1 cellular context compared by ENCODE assay signal in the genomic region with DNA sequence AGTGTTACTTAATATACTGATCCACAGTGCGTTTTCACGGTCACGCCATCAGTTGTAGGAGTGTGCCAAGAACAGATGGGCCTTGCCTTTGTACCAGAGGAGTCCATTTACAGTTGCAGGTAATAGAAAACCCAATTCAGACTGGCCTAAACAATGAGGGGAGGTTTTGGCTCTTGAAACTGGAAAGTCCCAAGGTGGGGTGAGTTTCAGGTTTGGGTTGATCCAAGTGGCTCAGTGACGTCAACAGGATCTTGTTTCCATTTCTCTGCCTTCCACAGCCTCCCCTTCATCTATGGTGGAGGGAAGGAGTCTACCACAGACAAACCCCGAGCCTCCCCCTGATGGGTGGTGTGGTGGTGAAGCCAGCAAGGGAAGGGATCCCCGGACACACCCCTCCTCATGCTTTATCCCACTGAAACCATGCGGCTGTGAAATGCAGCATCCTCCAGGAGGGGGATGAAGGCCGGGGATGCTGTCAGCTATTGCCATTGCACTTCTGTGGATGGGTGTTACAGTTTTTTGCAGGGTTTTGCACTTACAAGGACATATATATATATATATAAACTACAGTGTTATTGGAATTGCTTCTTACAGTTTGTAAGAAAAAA.
TF ChIP-seq lines count a peak whose summit lies in the region.

No MANE protein-coding gene starts in this region.

TF ChIP-seq in GM23338, 12 proteins besides CTCF, POLR2A, EP300 and RAD21 (continued from another document):
- TF ChIP-seq, protein P1, sequence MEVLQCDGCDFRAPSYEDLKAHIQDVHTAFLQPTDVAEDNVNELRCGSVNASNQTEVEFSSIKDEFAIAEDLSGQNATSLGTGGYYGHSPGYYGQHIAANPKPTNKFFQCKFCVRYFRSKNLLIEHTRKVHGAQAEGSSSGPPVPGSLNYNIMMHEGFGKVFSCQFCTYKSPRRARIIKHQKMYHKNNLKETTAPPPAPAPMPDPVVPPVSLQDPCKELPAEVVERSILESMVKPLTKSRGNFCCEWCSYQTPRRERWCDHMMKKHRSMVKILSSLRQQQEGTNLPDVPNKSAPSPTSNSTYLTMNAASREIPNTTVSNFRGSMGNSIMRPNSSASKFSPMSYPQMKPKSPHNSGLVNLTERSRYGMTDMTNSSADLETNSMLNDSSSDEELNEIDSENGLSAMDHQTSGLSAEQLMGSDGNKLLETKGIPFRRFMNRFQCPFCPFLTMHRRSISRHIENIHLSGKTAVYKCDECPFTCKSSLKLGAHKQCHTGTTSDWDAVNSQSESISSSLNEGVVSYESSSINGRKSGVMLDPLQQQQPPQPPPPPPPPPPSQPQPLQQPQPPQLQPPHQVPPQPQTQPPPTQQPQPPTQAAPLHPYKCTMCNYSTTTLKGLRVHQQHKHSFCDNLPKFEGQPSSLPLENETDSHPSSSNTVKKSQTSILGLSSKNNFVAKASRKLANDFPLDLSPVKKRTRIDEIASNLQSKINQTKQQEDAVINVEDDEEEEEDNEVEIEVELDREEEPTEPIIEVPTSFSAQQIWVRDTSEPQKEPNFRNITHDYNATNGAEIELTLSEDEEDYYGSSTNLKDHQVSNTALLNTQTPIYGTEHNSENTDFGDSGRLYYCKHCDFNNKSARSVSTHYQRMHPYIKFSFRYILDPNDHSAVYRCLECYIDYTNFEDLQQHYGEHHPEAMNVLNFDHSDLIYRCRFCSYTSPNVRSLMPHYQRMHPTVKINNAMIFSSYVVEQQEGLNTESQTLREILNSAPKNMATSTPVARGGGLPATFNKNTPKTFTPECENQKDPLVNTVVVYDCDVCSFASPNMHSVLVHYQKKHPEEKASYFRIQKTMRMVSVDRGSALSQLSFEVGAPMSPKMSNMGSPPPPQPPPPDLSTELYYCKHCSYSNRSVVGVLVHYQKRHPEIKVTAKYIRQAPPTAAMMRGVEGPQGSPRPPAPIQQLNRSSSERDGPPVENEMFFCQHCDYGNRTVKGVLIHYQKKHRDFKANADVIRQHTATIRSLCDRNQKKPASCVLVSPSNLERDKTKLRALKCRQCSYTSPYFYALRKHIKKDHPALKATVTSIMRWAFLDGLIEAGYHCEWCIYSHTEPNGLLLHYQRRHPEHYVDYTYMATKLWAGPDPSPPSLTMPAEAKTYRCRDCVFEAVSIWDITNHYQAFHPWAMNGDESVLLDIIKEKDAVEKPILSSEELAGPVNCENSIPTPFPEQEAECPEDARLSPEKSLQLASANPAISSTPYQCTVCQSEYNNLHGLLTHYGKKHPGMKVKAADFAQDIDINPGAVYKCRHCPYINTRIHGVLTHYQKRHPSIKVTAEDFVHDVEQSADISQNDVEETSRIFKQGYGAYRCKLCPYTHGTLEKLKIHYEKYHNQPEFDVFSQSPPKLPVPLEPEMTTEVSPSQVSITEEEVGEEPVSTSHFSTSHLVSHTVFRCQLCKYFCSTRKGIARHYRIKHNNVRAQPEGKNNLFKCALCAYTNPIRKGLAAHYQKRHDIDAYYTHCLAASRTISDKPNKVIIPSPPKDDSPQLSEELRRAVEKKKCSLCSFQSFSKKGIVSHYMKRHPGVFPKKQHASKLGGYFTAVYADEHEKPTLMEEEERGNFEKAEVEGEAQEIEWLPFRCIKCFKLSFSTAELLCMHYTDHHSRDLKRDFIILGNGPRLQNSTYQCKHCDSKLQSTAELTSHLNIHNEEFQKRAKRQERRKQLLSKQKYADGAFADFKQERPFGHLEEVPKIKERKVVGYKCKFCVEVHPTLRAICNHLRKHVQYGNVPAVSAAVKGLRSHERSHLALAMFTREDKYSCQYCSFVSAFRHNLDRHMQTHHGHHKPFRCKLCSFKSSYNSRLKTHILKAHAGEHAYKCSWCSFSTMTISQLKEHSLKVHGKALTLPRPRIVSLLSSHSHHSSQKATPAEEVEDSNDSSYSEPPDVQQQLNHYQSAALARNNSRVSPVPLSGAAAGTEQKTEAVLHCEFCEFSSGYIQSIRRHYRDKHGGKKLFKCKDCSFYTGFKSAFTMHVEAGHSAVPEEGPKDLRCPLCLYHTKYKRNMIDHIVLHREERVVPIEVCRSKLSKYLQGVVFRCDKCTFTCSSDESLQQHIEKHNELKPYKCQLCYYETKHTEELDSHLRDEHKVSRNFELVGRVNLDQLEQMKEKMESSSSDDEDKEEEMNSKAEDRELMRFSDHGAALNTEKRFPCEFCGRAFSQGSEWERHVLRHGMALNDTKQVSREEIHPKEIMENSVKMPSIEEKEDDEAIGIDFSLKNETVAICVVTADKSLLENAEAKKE (CRISPR knock-in tag; IDR thresholded peaks at IDR 0.05): no peak
- TF ChIP-seq ZNF114 (CRISPR knock-in tag; IDR thresholded peaks at IDR 0.05) (no peak), ZNF331 (CRISPR knock-in tag; IDR thresholded peaks at IDR 0.05; ENCODE audit: low read depth) (no peak), POLR2AphosphoS5 (IDR thresholded peaks at IDR 0.05; ENCODE audit: low read depth) (no peak), JUNB (IDR thresholded peaks at IDR 0.05; ENCODE audit: unreplicated experiment) (no peak), CREB1 (CRISPR knock-in tag; IDR thresholded peaks at IDR 0.05; ENCODE audit: low read depth) (no peak), EZH2phosphoT487 (IDR thresholded peaks at IDR 0.05; ENCODE audit: unreplicated experiment) (no peak), STAT1 (IDR thresholded peaks at IDR 0.05; ENCODE audit: unreplicated experiment) (no peak)
- TF ChIP-seq, protein P2, sequence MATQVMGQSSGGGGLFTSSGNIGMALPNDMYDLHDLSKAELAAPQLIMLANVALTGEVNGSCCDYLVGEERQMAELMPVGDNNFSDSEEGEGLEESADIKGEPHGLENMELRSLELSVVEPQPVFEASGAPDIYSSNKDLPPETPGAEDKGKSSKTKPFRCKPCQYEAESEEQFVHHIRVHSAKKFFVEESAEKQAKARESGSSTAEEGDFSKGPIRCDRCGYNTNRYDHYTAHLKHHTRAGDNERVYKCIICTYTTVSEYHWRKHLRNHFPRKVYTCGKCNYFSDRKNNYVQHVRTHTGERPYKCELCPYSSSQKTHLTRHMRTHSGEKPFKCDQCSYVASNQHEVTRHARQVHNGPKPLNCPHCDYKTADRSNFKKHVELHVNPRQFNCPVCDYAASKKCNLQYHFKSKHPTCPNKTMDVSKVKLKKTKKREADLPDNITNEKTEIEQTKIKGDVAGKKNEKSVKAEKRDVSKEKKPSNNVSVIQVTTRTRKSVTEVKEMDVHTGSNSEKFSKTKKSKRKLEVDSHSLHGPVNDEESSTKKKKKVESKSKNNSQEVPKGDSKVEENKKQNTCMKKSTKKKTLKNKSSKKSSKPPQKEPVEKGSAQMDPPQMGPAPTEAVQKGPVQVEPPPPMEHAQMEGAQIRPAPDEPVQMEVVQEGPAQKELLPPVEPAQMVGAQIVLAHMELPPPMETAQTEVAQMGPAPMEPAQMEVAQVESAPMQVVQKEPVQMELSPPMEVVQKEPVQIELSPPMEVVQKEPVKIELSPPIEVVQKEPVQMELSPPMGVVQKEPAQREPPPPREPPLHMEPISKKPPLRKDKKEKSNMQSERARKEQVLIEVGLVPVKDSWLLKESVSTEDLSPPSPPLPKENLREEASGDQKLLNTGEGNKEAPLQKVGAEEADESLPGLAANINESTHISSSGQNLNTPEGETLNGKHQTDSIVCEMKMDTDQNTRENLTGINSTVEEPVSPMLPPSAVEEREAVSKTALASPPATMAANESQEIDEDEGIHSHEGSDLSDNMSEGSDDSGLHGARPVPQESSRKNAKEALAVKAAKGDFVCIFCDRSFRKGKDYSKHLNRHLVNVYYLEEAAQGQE (IDR thresholded peaks at IDR 0.05; ENCODE audit: unreplicated experiment): no peak
- TF ChIP-seq, protein P3, sequence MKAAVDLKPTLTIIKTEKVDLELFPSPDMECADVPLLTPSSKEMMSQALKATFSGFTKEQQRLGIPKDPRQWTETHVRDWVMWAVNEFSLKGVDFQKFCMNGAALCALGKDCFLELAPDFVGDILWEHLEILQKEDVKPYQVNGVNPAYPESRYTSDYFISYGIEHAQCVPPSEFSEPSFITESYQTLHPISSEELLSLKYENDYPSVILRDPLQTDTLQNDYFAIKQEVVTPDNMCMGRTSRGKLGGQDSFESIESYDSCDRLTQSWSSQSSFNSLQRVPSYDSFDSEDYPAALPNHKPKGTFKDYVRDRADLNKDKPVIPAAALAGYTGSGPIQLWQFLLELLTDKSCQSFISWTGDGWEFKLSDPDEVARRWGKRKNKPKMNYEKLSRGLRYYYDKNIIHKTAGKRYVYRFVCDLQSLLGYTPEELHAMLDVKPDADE (IDR thresholded peaks at IDR 0.05): no peak
